8 cellular contexts compared by ENCODE assay signal in genomic region chr19:34096020-34096915, GRCh38.
DNase-seq lines count a peak whose midpoint lies in the region; ATAC-seq and TF ChIP-seq lines count a peak whose summit lies in the region.

No MANE protein-coding gene starts in this region.

- TF ChIP-seq EP300 in SK-N-SH (IDR thresholded peaks at IDR 0.05; ENCODE audit: borderline replicate concordance in 1 of 2, low read depth in 1 of 2, low read length in 1 of 2), result no peak

- peak; percentile 54 for TF ChIP-seq CTCF in GM06990 (IDR thresholded peaks at IDR 0.05; ENCODE audit: insufficient read depth, low read length, poor library complexity, severe bottlenecking)
- TF ChIP-seq CTCF in SK-N-SH (IDR thresholded peaks at IDR 0.05), result peak; percentile 74
- peak; percentile 33 to 54 for TF ChIP-seq CTCF in fibroblast of lung (conservative IDR thresholded peaks at IDR 0.05 in 1 of 2, IDR thresholded peaks at IDR 0.05 in 1 of 2; ENCODE audit: low read depth in 1 of 2, low read length in 2 of 2)
- peak; percentile 62 for TF ChIP-seq CTCF in osteoblast (IDR thresholded peaks at IDR 0.05; ENCODE audit: extremely low read depth, low read depth, low read length)

- H3K4me2 ChIP-seq in SK-N-SH (peak overlapping the region; percentile 37; the same call in 1 of the 2 replicates), fibroblast of lung (ENCODE audit: extremely low read depth, insufficient read depth, low read length) (no peak overlapping the region), osteoblast (ENCODE audit: insufficient read depth, low read length) (peak overlapping the region; percentile 6)

- no peaks in the 10 kb centered on the region for H3K9me2 ChIP-seq in SK-N-SH

- H2AFZ ChIP-seq in SK-N-SH (ENCODE audit: low read depth) (no peak overlapping the region), fibroblast of lung (ENCODE audit: low read length) (no peak overlapping the region), osteoblast (ENCODE audit: low read length) (peak overlapping the region; percentile 40)

- no peaks in the 10 kb centered on the region for H3K27me3 ChIP-seq in GM06990 (replicated peaks; ENCODE audit: control insufficient read depth, insufficient read depth, low read length)
- H3K27me3 ChIP-seq in SK-N-SH (ENCODE audit: insufficient read depth), result no peaks in the 10 kb centered on the region
- H3K27me3 ChIP-seq in fibroblast of lung (ENCODE audit: control insufficient read depth, insufficient read depth, low read length), result no peaks in the 10 kb centered on the region
- peaks cover 5% of the 10 kb centered on the region for H3K27me3 ChIP-seq in osteoblast (ENCODE audit: insufficient read depth, low read length)

- CTCF ChIA-PET in SK-N-SH (lab: Yijun Ruan, JAX), result interaction anchor here (0.6 to 12.4 kb wide), 111 partner anchors 8 to 1168 kb away, joined by 3 to 336 read pairs (median 4); partner anchors contain the start of genes KCTD15 and PEPD

- no peaks in the 10 kb centered on the region for H4K20me1 ChIP-seq in SK-N-SH (ENCODE audit: insufficient read depth)
- H4K20me1 ChIP-seq in fibroblast of lung (ENCODE audit: control insufficient read depth, extremely low read depth, insufficient read depth, low read length), result no peaks in the 10 kb centered on the region
- no peaks in the 10 kb centered on the region for H4K20me1 ChIP-seq in osteoblast (ENCODE audit: insufficient read depth, low read length)

- 26% methylated on average over 14 of the region's 14 CpGs for WGBS in SK-N-SH (ENCODE audit: low lambda C conversion rate)

- H3K9me3 ChIP-seq in SK-N-SH (no peaks in the 10 kb centered on the region), fibroblast of lung (ENCODE audit: control insufficient read depth, insufficient read depth, low read depth, low read length) (no peaks in the 10 kb centered on the region), osteoblast (ENCODE audit: low read depth, low read length) (no peaks in the 10 kb centered on the region)

- H3F3A ChIP-seq in SK-N-SH (replicated peaks; ENCODE audit: insufficient read depth), result no peaks in the 10 kb centered on the region

- H3K9ac ChIP-seq in SK-N-SH, result no peak overlapping the region
- H3K9ac ChIP-seq in fibroblast of lung (ENCODE audit: insufficient read depth, low read length), result no peak overlapping the region

- ATAC-seq in HG03439 (IDR thresholded peaks at IDR 0.05; ENCODE audit: unreplicated experiment), result no peak

- H3K4me1 ChIP-seq in SK-N-SH (ENCODE audit: control insufficient read depth in 1 of 2, insufficient read depth in 2 of 2, low read depth in 1 of 2, low read length in 1 of 2) (no peaks in the 10 kb centered on the region), fibroblast of lung (ENCODE audit: control insufficient read depth, extremely low read depth, insufficient read depth, low read length) (no peaks in the 10 kb centered on the region), osteoblast (ENCODE audit: insufficient read depth, low read length) (no peaks in the 10 kb centered on the region)

- no peak overlapping the region for H3K4me3 ChIP-seq in GM06990 (replicated peaks; ENCODE audit: low read depth, low read length)
- peak overlapping the region; percentile 3 to 12; a peak in 2 of 4 replicates for H3K4me3 ChIP-seq in SK-N-SH (ENCODE audit: low read depth in 2 of 2, low read length in 1 of 2)
- no peak overlapping the region for H3K4me3 ChIP-seq in fibroblast of lung (replicated peaks in 1 of 4; ENCODE audit: control extremely low read depth in 1 of 4, insufficient read depth in 1 of 4, low read depth in 3 of 4, low read length in 4 of 4)
- no peak overlapping the region for H3K4me3 ChIP-seq in osteoblast (ENCODE audit: insufficient read depth, low read length)

- peak; percentile 91 for TF ChIP-seq RAD21 in SK-N-SH (IDR thresholded peaks at IDR 0.05; ENCODE audit: low read length)

- POLR2A ChIA-PET in SK-N-SH (lab: Yijun Ruan, JAX), result interaction anchor here (1.5 to 1.6 kb wide), 2 partner anchors 301 to 318 kb away, joined by 7 to 9 read pairs; no protein-coding TSS in a partner anchor

- DNase-seq in GM06990 (ENCODE audit: extremely low read depth, insufficient read length), result no peak
- DNase-seq in NCI-H1048 (lab: John Stamatoyannopoulos, UW), result peak; percentile 9
- peak; percentile 72 for DNase-seq in SK-N-SH
- peak; percentile 33 to 65 for DNase-seq in fibroblast of lung (ENCODE audit: low read depth in 2 of 2)
- peak; percentile 76 for DNase-seq in osteoblast (ENCODE audit: insufficient read length, low spot score, missing footprints)
- DNase-seq in ureter (ENCODE audit: low spot score), result no peak
- DNase-seq in NK-92 (lab: John Stamatoyannopoulos, UW; ENCODE audit: unreplicated experiment), result no peak

- H3K79me2 ChIP-seq in SK-N-SH (ENCODE audit: insufficient read depth) (no peaks in the 10 kb centered on the region), fibroblast of lung (ENCODE audit: control insufficient read depth, insufficient read depth, low read length) (no peaks in the 10 kb centered on the region), osteoblast (ENCODE audit: insufficient read depth, low read length) (no peaks in the 10 kb centered on the region)

- H3K36me3 ChIP-seq in GM06990 (ENCODE audit: control insufficient read depth, insufficient read depth, low read length) (no peaks in the 10 kb centered on the region), SK-N-SH (replicated peaks in 1 of 2; ENCODE audit: control insufficient read depth in 1 of 2, insufficient read depth in 2 of 2, low read length in 1 of 2) (no peaks in the 10 kb centered on the region), fibroblast of lung (ENCODE audit: control insufficient read depth, insufficient read depth, low read length) (no peaks in the 10 kb centered on the region), osteoblast (ENCODE audit: insufficient read depth, low read length) (no peaks in the 10 kb centered on the region)

- H3K27ac ChIP-seq in SK-N-SH (ENCODE audit: low read depth in 2 of 2, low read length in 1 of 2) (no peak overlapping the region), fibroblast of lung (ENCODE audit: insufficient read depth, low read length) (no peak overlapping the region), osteoblast (ENCODE audit: low read depth, low read length) (no peak overlapping the region)

TF ChIP-seq in SK-N-SH, 30 proteins besides CTCF, POLR2A, EP300 and RAD21:
- TF ChIP-seq PBX3 (IDR thresholded peaks at IDR 0.05), result peak; percentile 55; the same call in 1 of the 2 replicates
- TF ChIP-seq GATA2 (CRISPR knock-in tag; IDR thresholded peaks at IDR 0.05), result 0 out of 2 replicates have a peak, but pooled peaks have one; percentile 20
- 0 out of 2 replicates have a peak, but pooled peaks have one; percentile 10 for TF ChIP-seq RFX5 (IDR thresholded peaks at IDR 0.05; ENCODE audit: low read length)
- peak; percentile 85 for TF ChIP-seq SMC3 (IDR thresholded peaks at IDR 0.05; ENCODE audit: low read depth, low read length)
- TF ChIP-seq TCF12 (IDR thresholded peaks at IDR 0.05), result no peak
- no peak for TF ChIP-seq RCOR1 (IDR thresholded peaks at IDR 0.05; ENCODE audit: low read length)

Comparison
In these comparisons a context has a peak if more than half of its experiments do, and no peak if none do; other contexts are left out.
1. DNase-seq: peak in NCI-H1048 (single experiment), SK-N-SH (single experiment), fibroblast of lung (2 of 2) and osteoblast (single experiment); none in GM06990 (single experiment), ureter (single experiment) and NK-92 (single experiment).
2. H3K4me3 ChIP-seq: peak in SK-N-SH (2 of 2); none in GM06990 (single experiment), fibroblast of lung (0 of 4) and osteoblast (single experiment).
3. Peak in every context shown above with its lines, with median percentiles within 50 percentile points of each other: CTCF ChIP-seq.